Comparison of ENCODE assay signal across 8 cellular contexts in the genomic region with DNA sequence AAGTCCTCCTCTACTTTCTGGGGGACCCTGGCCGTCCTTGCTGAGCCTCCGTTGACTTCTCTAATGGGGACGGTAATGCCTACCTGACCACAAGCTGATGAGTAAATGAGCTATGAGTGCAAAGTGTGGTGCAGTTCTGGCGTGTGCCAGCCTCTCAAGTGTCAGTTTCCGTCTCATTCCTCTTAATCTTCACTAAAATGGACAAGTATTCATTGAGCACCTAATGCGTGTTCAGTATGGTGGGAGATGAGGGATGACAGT. TPM values are rescaled to one million over a fixed set of nuclear protein-coding genes. Genes with fewer than 3 reads are reported as not detected.
DNase-seq lines count a peak whose midpoint lies in the region; ATAC-seq and TF ChIP-seq lines count a peak whose summit lies in the region.

No MANE protein-coding gene starts in this region.

- TF ChIP-seq CTCF in heart right ventricle (IDR thresholded peaks at IDR 0.05): no peak
- no peak for TF ChIP-seq CTCF in VCaP (conservative IDR thresholded peaks at IDR 0.05)
- no peak for TF ChIP-seq CTCF in fibroblast of the aortic adventitia (IDR thresholded peaks at IDR 0.05; ENCODE audit: insufficient read depth, low read length)

- H3K36me3 ChIP-seq in heart right ventricle: peaks cover 0 to 3% (median 0%) of the 10 kb centered on the region in 9 donors

- ATAC-seq in heart right ventricle: no peak
- no peak for ATAC-seq in GM19023 (IDR thresholded peaks at IDR 0.05; ENCODE audit: unreplicated experiment)

- no peaks in the 10 kb centered on the region for H3K27me3 ChIP-seq in heart right ventricle

- intact Hi-C loops in heart right ventricle (cut with DNase I) (no loop called here), cardiac septum (cut with DNase I) (loop anchor here (10.0 kb wide), 1 partner anchor 609 kb away; no protein-coding TSS in a partner anchor)

- peaks cover 4 to 61% (median 43%) of the 10 kb centered on the region in 9 donors for H3K4me1 ChIP-seq in heart right ventricle

- no peaks in the 10 kb centered on the region for H3K9me3 ChIP-seq in heart right ventricle

- 21 to 28% methylated on average over 6 of the region's 6 CpGs for WGBS in heart right ventricle, 2 donors

- H3K27ac ChIP-seq in heart right ventricle (peak overlapping the region; percentile 92 to 100 (median 98)), VCaP (peak overlapping the region; percentile 89)

- DNase-seq in heart right ventricle (no peak), cardiac septum (ENCODE audit: low spot score) (no peak), fibroblast of the aortic adventitia (ENCODE audit: low read depth) (no peak), skeletal muscle cell (ENCODE audit: low read depth) (no peak), NAMALWA (ENCODE audit: low spot score) (no peak), H4 (ENCODE audit: low spot score) (no peak)

- H3K4me3 ChIP-seq in heart right ventricle (peak overlapping the region; percentile 66 to 98 (median 96)), fibroblast of the aortic adventitia (ENCODE audit: low read depth, low read length) (peak overlapping the region; percentile 97), skeletal muscle cell (ENCODE audit: low read depth, low read length) (peak overlapping the region; percentile 98)

RNA-seq across cellular contexts. Expression of a gene that starts 0.6 kb away (rescaled TPM):
- total RNA-seq in heart right ventricle (10 to 100 TPM; 12.3 to 21.3 (median 17.6) TPM), cardiac septum (17.5 TPM), fibroblast of the aortic adventitia (ENCODE audit: low replicate concordance) (11.4 and 26.5 TPM in 2 replicates)
- 10 to 100 TPM in 1 of 2 donors, 1 to 10 TPM in 1; 7.1 to 11.9 TPM for polyA plus RNA-seq in heart right ventricle
- total RNA-seq in H4 (2014; rRNA removed; shearing (Covaris generic)): 19.2 and 39.3 TPM in 2 replicates
